18 cellular contexts compared by ENCODE assay signal in genomic region chr18:54453996-54454395, GRCh38.
"Had no signal": no experiment of that assay in that cellular context is flagged by ENCODE, and none has a peak within 500 bp of the region (broad histone marks: within the 10 kb centered on the region; RNA-seq: fewer than 3 reads in every experiment).

No MANE protein-coding gene starts in this region.

- H3K4me1 ChIP-seq: colonic mucosa, gastroesophageal sphincter, left lung, neural progenitor cell, pancreas had no signal

- H3K27ac ChIP-seq: colonic mucosa, gastroesophageal sphincter, left lung, neural progenitor cell, pancreas had no signal

- H3K36me3 ChIP-seq: colonic mucosa, gastroesophageal sphincter, left lung, neural progenitor cell, pancreas had no signal

- H3K4me3 ChIP-seq: colonic mucosa, gastroesophageal sphincter, left lung, lung, neural progenitor cell, pancreas, smooth muscle cell had no signal

- DNase-seq: colonic mucosa; dermis blood vessel endothelial cell; glutamatergic neuron; immature natural killer cell; left lung; mesenchymal stem cell; midbrain; occipital lobe; pancreas; right cardiac atrium; stimulated activated CD4-positive, alpha-beta T cell treated with anti-CD3 and anti-CD28 coated beads, Interleukin-2, amount 100 ng/mL, for 48 hours; stimulated activated naive CD4-positive, alpha-beta T cell treated with Interleukin-2 at 50 U/mL for 16 hours; trophoblast cell had no signal

- H3K9me3 ChIP-seq: colonic mucosa, gastroesophageal sphincter, left lung, pancreas had no signal

- H3K27me3 ChIP-seq: colonic mucosa, gastroesophageal sphincter, left lung, neural progenitor cell, pancreas had no signal

- ATAC-seq: gastroesophageal sphincter; left lung; natural killer cell treated with Interleukin-12 subunit alpha and Interleukin-12 subunit beta and Interleukin-15 and Interleukin-18, amount 100 ng/mL, for 72 hours; pancreas; right cardiac atrium had no signal
